ENCODE assay signal across 1 cellular context in genomic region chr11:69496202-69496557, GRCh38.
TF ChIP-seq lines count a peak whose summit lies in the region.

No MANE protein-coding gene starts in this region.

TF ChIP-seq in HCT116, 20 proteins besides CTCF, POLR2A, EP300 and RAD21 (continued from another document):
- no peak for TF ChIP-seq REST (IDR thresholded peaks at IDR 0.05; ENCODE audit: low read depth)
- TF ChIP-seq POLR2AphosphoS5 (IDR thresholded peaks at IDR 0.05; ENCODE audit: low read depth, low read length) = no peak
- TF ChIP-seq ELF1 (IDR thresholded peaks at IDR 0.05; ENCODE audit: borderline replicate concordance, low read depth) = no peak
- no peak for TF ChIP-seq YY1 (IDR thresholded peaks at IDR 0.05; ENCODE audit: extremely low read depth, insufficient replicate concordance, low read depth, low read length)
- no peak for TF ChIP-seq FOSL1 (IDR thresholded peaks at IDR 0.05; ENCODE audit: low read depth)
- TF ChIP-seq SP1 (IDR thresholded peaks at IDR 0.05; ENCODE audit: low read depth) = no peak
- TF ChIP-seq ZFX (IDR thresholded peaks at IDR 0.05) = no peak
- no peak for TF ChIP-seq CEBPB (IDR thresholded peaks at IDR 0.05; ENCODE audit: low read depth)
